ENCODE assay signal across 17 cellular contexts in genomic region chr6:78614961-78615360, GRCh38.
DNase-seq lines count a peak whose midpoint lies in the region; ATAC-seq and TF ChIP-seq lines count a peak whose summit lies in the region.
"Had no signal": no experiment of that assay in that cellular context is flagged by ENCODE, and none has a peak within 500 bp of the region (broad histone marks: within the 10 kb centered on the region; RNA-seq: fewer than 3 reads in every experiment).

No MANE protein-coding gene starts in this region.

- no peaks in the 10 kb centered on the region for H4K20me1 ChIP-seq in osteoblast (ENCODE audit: insufficient read depth, low read length)

- H3K27ac ChIP-seq in osteoblast (ENCODE audit: low read depth, low read length): no peak overlapping the region
- H3K27ac ChIP-seq in CD8-positive, alpha-beta memory T cell (ENCODE audit: low read depth, low read length): no peak overlapping the region
- H3K27ac ChIP-seq: C4-2B, parathyroid adenoma, RWPE1 had no signal

- no peak overlapping the region for H3K27ac Mint-ChIP-seq in CD8-positive, alpha-beta memory T cell
- H3K27ac Mint-ChIP-seq: activated T-helper 2 cell treated with anti-CD3 and anti-CD28 coated beads, Interferon-gamma antibody, Interleukin-2, Interleukin-4, amounts not matched to agents 10 μg/mL and 5 μg/mL and 100 μg/mL, durations not matched to agents 14 hours and 24 hours and 36 hours; IgD-negative memory B cell had no signal

- TF ChIP-seq CTCF in osteoblast (IDR thresholded peaks at IDR 0.05; ENCODE audit: extremely low read depth, low read depth, low read length) (no peak), GM13977 (IDR thresholded peaks at IDR 0.05; ENCODE audit: extremely low read depth, insufficient read depth, missing control alignments) (no peak)

- ATAC-seq in GM19043 (IDR thresholded peaks at IDR 0.05; ENCODE audit: low read depth, unreplicated experiment) (peak; percentile 47), HG02571 (IDR thresholded peaks at IDR 0.05; ENCODE audit: unreplicated experiment) (peak; percentile 47), HG03354 (IDR thresholded peaks at IDR 0.05; ENCODE audit: poor library complexity, severe bottlenecking, unreplicated experiment) (peak; percentile 49)

- peak overlapping the region; percentile 57 for H3K4me2 ChIP-seq in osteoblast (ENCODE audit: insufficient read depth, low read length)

- H3K4me3 ChIP-seq in osteoblast (ENCODE audit: insufficient read depth, low read length): no peak overlapping the region
- H3K4me3 ChIP-seq in CD8-positive, alpha-beta memory T cell (ENCODE audit: low read length): no peak overlapping the region
- H3K4me3 ChIP-seq: testis had no signal

- in situ Hi-C loops in GM13977 (cut with MboI; ENCODE audit: low pct_unique_long_range_greater_than_20kb, low sequenced_read_pairs, unreplicated experiment): no loop called here

- peaks cover 0 to 6% (median 0%) of the 10 kb centered on the region in 5 donors for H3K9me3 Mint-ChIP-seq in CD8-positive, alpha-beta memory T cell
- H3K9me3 Mint-ChIP-seq: activated T-helper 2 cell treated with anti-CD3 and anti-CD28 coated beads, Interferon-gamma antibody, Interleukin-2, Interleukin-4, amounts not matched to agents 10 μg/mL and 5 μg/mL and 100 μg/mL, durations not matched to agents 14 hours and 24 hours and 36 hours; IgD-negative memory B cell had no signal

- no peaks in the 10 kb centered on the region for H3K27me3 Mint-ChIP-seq in CD8-positive, alpha-beta memory T cell
- H3K27me3 Mint-ChIP-seq: IgD-negative memory B cell had no signal

- no peaks in the 10 kb centered on the region for H3K9me3 ChIP-seq in osteoblast (ENCODE audit: low read depth, low read length)
- no peaks in the 10 kb centered on the region for H3K9me3 ChIP-seq in CD8-positive, alpha-beta memory T cell (ENCODE audit: low read length)
- H3K9me3 ChIP-seq: testis had no signal

- no peaks in the 10 kb centered on the region for H3K79me2 ChIP-seq in osteoblast (ENCODE audit: insufficient read depth, low read length)
- H3K79me2 ChIP-seq: parathyroid adenoma had no signal

- CTCF ChIA-PET in CD8-positive, alpha-beta memory T cell (lab: Charles Lee): no interaction called here

- H3K4me1 Mint-ChIP-seq in CD8-positive, alpha-beta memory T cell: no peaks in the 10 kb centered on the region
- H3K4me1 Mint-ChIP-seq: IgD-negative memory B cell had no signal

- no peaks in the 10 kb centered on the region for H3K36me3 Mint-ChIP-seq in CD8-positive, alpha-beta memory T cell
- H3K36me3 Mint-ChIP-seq: IgD-negative memory B cell had no signal

- POLR2A ChIA-PET in CD8-positive, alpha-beta memory T cell (lab: Charles Lee): no interaction called here

- no peaks in the 10 kb centered on the region for H3K27me3 ChIP-seq in osteoblast (ENCODE audit: insufficient read depth, low read length)
- no peaks in the 10 kb centered on the region for H3K27me3 ChIP-seq in CD8-positive, alpha-beta memory T cell (ENCODE audit: insufficient read depth, low read length, poor library complexity, severe bottlenecking)
- H3K27me3 ChIP-seq: testis had no signal

- DNase-seq in osteoblast (ENCODE audit: insufficient read length, low spot score, missing footprints) (no peak), GM13977 (ENCODE audit: low spot score) (no peak), cerebellum (ENCODE audit: low spot score) (no peak), MV-4-11 (lab: John Stamatoyannopoulos, UW) (no peak)
- no peak for DNase-seq in CD8-positive, alpha-beta memory T cell
- DNase-seq: activated CD4-positive, alpha-beta T cell treated with anti-CD3 and anti-CD28 coated beads, Interleukin-2, amount 50 U/mL, for 1 hour; NCI-H524; stimulated activated CD4-positive, alpha-beta T cell treated with anti-CD3 and anti-CD28 coated beads, Interleukin-12 subunit alpha, Interleukin-12 subunit beta, amount 100 ng/mL, for 4 hours; testis had no signal

- no peak overlapping the region for H3K4me3 Mint-ChIP-seq in CD8-positive, alpha-beta memory T cell
- H3K4me3 Mint-ChIP-seq: IgD-negative memory B cell had no signal

- peaks cover 10% of the 10 kb centered on the region for H3K4me1 ChIP-seq in osteoblast (ENCODE audit: insufficient read depth, low read length)
- no peaks in the 10 kb centered on the region for H3K4me1 ChIP-seq in CD8-positive, alpha-beta memory T cell (ENCODE audit: insufficient read depth, low read length)
- H3K4me1 ChIP-seq: parathyroid adenoma had no signal

- peak overlapping the region; percentile 53 for H2AFZ ChIP-seq in osteoblast (ENCODE audit: low read length)
- H2AFZ ChIP-seq: parathyroid adenoma had no signal

- no peaks in the 10 kb centered on the region for H3K36me3 ChIP-seq in osteoblast (ENCODE audit: insufficient read depth, low read length)
- H3K36me3 ChIP-seq in CD8-positive, alpha-beta memory T cell (ENCODE audit: insufficient read depth, low read length): no peaks in the 10 kb centered on the region
